In the genomic region with DNA sequence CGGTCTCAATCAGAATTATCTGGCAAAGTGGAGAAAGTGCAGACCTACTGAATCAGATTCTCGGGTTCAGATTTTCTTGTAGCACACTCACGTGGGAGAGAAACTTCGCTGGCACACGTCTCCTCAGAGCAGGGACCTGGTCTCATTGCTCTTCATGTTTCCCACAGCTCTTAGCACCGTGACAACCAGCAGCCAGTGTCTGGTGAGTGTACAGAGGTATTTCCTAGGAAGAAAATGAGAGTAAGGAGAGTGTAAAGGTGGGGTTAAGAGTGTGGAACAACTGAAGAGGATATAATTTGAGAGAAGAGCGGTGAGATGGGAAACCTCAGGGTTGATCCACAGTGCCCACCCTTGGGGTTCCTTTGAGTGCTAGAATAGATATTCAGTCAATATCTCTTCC, we compare ENCODE assay signal across 1 cellular context.
TF ChIP-seq lines count a peak whose summit lies in the region.

No MANE protein-coding gene starts in this region.

TF ChIP-seq in SK-N-SH treated with all-trans-retinoic acid at 6 μM for 48 hours, 23 proteins besides CTCF, POLR2A, EP300 and RAD21 (continued from another document):
- TF ChIP-seq CSRNP3 (CRISPR knock-in tag; IDR thresholded peaks at IDR 0.05) (no peak), PPARA (CRISPR knock-in tag; IDR thresholded peaks at IDR 0.05; ENCODE audit: borderline replicate concordance) (no peak), ZFP3 (CRISPR knock-in tag; IDR thresholded peaks at IDR 0.05) (no peak), BACH2 (CRISPR knock-in tag; IDR thresholded peaks at IDR 0.05; ENCODE audit: borderline replicate concordance) (no peak)
